Comparison of ENCODE assay signal across 12 cellular contexts in the genomic region with DNA sequence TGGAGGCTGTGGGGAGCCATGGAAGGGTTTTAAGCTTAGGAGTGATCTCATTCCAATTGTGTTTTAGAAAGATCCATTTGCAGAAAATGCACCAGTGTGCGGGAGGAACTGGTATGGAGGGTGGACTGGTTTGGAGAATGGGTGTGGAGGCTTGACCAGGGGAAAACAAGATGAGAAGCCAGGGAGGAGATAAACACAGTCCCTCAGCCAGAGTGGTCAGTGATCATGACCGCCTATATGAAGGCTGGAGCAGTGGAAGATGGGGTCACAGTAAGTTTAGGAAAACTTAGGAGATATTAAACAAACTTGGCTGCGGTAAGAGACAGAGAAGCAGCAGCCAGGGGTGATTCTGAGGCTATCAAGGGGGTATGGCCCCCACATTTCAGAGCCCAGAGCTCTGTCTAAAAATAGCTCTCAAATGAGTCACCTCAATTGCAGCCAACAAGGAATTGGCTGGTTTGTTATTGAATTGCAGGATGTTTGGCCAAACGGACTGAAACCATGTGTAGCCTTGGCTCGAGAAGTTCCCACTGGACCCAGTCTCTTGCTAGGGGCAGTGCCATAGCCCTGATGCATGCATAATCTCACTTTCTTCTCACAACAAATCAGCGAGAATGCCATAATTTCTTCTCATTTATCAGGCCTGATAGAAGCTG.
DNase-seq lines count a peak whose midpoint lies in the region; ATAC-seq and TF ChIP-seq lines count a peak whose summit lies in the region.
"Had no signal": no experiment of that assay in that cellular context is flagged by ENCODE, and none has a peak within 500 bp of the region (broad histone marks: within the 10 kb centered on the region; RNA-seq: fewer than 3 reads in every experiment).

No MANE protein-coding gene starts in this region.

- H3K4me1 Mint-ChIP-seq in MCF 10A (ENCODE audit: insufficient read depth, unreplicated experiment) (no peaks in the 10 kb centered on the region), endodermal cell (peaks cover 27% of the 10 kb centered on the region)
- peaks cover 5% of the 10 kb centered on the region for H3K4me1 Mint-ChIP-seq in stimulated activated effector memory CD8-positive, alpha-beta T cell treated with anti-CD3 and anti-CD28 coated beads, Interleukin-12 subunit alpha, Interleukin-12 subunit beta, amount 100 ng/mL, for 72 hours

- H4K20me1 ChIP-seq in mammary epithelial cell (ENCODE audit: insufficient read depth, low read length), result no peaks in the 10 kb centered on the region

- ATAC-seq in HG03175 (IDR thresholded peaks at IDR 0.05; ENCODE audit: unreplicated experiment) (no peak), HG02973 (IDR thresholded peaks at IDR 0.05; ENCODE audit: unreplicated experiment) (no peak)
- no peak for ATAC-seq in stimulated activated effector memory CD8-positive, alpha-beta T cell treated with anti-CD3 and anti-CD28 coated beads, Interleukin-12 subunit alpha, Interleukin-12 subunit beta, amount 100 ng/mL, for 72 hours

- no peak overlapping the region for H3K4me2 ChIP-seq in mammary epithelial cell (ENCODE audit: insufficient read depth, low read depth, low read length)

- no peak overlapping the region for H2AFZ ChIP-seq in mammary epithelial cell (ENCODE audit: low read depth, low read length)

- no peaks in the 10 kb centered on the region for H3K9me3 ChIP-seq in mammary epithelial cell (replicated peaks; ENCODE audit: insufficient read depth, low read length)
- H3K9me3 ChIP-seq in endodermal cell (ENCODE audit: control insufficient read depth, low read length), result no peaks in the 10 kb centered on the region

- TF ChIP-seq CTCF in MCF 10A (IDR thresholded peaks at IDR 0.05; ENCODE audit: unreplicated experiment), result no peak
- no peak for TF ChIP-seq CTCF in mammary epithelial cell (conservative IDR thresholded peaks at IDR 0.05 in 1 of 2, IDR thresholded peaks at IDR 0.05 in 1 of 2; ENCODE audit: extremely low read depth in 1 of 2, insufficient read depth in 1 of 2, low read depth in 1 of 2, low read length in 2 of 2)
- TF ChIP-seq CTCF in endodermal cell (conservative IDR thresholded peaks at IDR 0.05), result no peak

- H3K36me3 ChIP-seq in mammary epithelial cell (ENCODE audit: insufficient read depth, low read length) (no peaks in the 10 kb centered on the region), endodermal cell (ENCODE audit: control insufficient read depth, insufficient read depth, low read length) (no peaks in the 10 kb centered on the region)

- no TSS peak for BruUV-seq in MCF 10A (replicated peaks; lab: Mats Ljungman, UMichigan)
- BruUV-seq in mammary epithelial cell (replicated peaks; lab: Mats Ljungman, UMichigan), result no TSS peak

- no peaks in the 10 kb centered on the region for H3K36me3 Mint-ChIP-seq in MCF 10A (ENCODE audit: insufficient read depth, unreplicated experiment)
- no peaks in the 10 kb centered on the region for H3K36me3 Mint-ChIP-seq in endodermal cell (ENCODE audit: low read depth)
- no peaks in the 10 kb centered on the region for H3K36me3 Mint-ChIP-seq in stimulated activated effector memory CD8-positive, alpha-beta T cell treated with anti-CD3 and anti-CD28 coated beads, Interleukin-12 subunit alpha, Interleukin-12 subunit beta, amount 100 ng/mL, for 72 hours

- H3K27ac Mint-ChIP-seq in MCF 10A (ENCODE audit: low read depth, unreplicated experiment) (no peak overlapping the region), endodermal cell (peak overlapping the region; percentile 17)
- no peak overlapping the region for H3K27ac Mint-ChIP-seq in stimulated activated effector memory CD8-positive, alpha-beta T cell treated with anti-CD3 and anti-CD28 coated beads, Interleukin-12 subunit alpha, Interleukin-12 subunit beta, amount 100 ng/mL, for 72 hours

- 6% methylated on average over 6 of the region's 6 CpGs for WGBS in mammary epithelial cell (ENCODE audit: low coverage, missing lambda C conversion rate)
- 92 to 93% methylated on average over 6 of the region's 6 CpGs for WGBS in endodermal cell (ENCODE audit: insufficient coverage in 1 of 2, insufficient read length in 1 of 2), 2 experiments

- DNase-seq in MCF 10A (ENCODE audit: unreplicated experiment) (peak; percentile 24), mammary epithelial cell (no peak), endodermal cell (no peak), midbrain (lab: John Stamatoyannopoulos, UW) (peak; percentile 48), ureter (ENCODE audit: low spot score) (peak; percentile 57)
- DNase-seq in stimulated activated effector memory CD8-positive, alpha-beta T cell treated with anti-CD3 and anti-CD28 coated beads, Interleukin-12 subunit alpha, Interleukin-12 subunit beta, amount 100 ng/mL, for 72 hours (ENCODE audit: low spot score in 2 of 2), result no peak
- DNase-seq: activated naive CD4-positive, alpha-beta T cell; stimulated activated CD4-positive, alpha-beta T cell treated with anti-CD3 and anti-CD28 coated beads, Interleukin-4, amount 100 ng/mL, for 24 hours; trophoblast cell had no signal

- H3K4me3 ChIP-seq in mammary epithelial cell (replicated peaks in 1 of 3; ENCODE audit: insufficient read depth in 1 of 3, low read depth in 2 of 3, low read length in 3 of 3) (no peak overlapping the region), endodermal cell (ENCODE audit: low read length) (no peak overlapping the region)

- H3K27ac ChIP-seq in mammary epithelial cell (ENCODE audit: insufficient read depth, low read depth, low read length) (no peak overlapping the region), endodermal cell (ENCODE audit: low read depth, low read length) (no peak overlapping the region)
- H3K27ac ChIP-seq: 22Rv1 had no signal

- no peaks in the 10 kb centered on the region for H3K79me2 ChIP-seq in mammary epithelial cell (ENCODE audit: insufficient read depth, low read length)

- intact Hi-C loops in MCF 10A (cut with micrococcal nuclease) (no loop called here), mammary epithelial cell (cut with micrococcal nuclease) (no loop called here)

- in situ Hi-C loops in mammary epithelial cell (cut with MboI; ENCODE audit: low sequenced_read_pairs in 2 of 2), result no loop called here

- H3K9ac ChIP-seq in mammary epithelial cell (ENCODE audit: insufficient read depth, low read length), result no peak overlapping the region
- H3K9ac ChIP-seq in endodermal cell (ENCODE audit: extremely low read depth, low read length, poor library complexity, severe bottlenecking), result no peak overlapping the region

- no peaks in the 10 kb centered on the region for H3K27me3 Mint-ChIP-seq in MCF 10A (ENCODE audit: insufficient read depth, unreplicated experiment)
- H3K27me3 Mint-ChIP-seq in endodermal cell (ENCODE audit: insufficient read depth), result no peaks in the 10 kb centered on the region

- H3K27me3 ChIP-seq in mammary epithelial cell (ENCODE audit: insufficient read depth, low read length), result no peaks in the 10 kb centered on the region
- H3K27me3 ChIP-seq in endodermal cell (ENCODE audit: control insufficient read depth, insufficient read depth, low read length, poor library complexity, severe bottlenecking), result no peaks in the 10 kb centered on the region

- CTCF ChIA-PET in MCF 10A (lab: Yijun Ruan, JAX) (interaction anchor here (0.8 to 1.6 kb wide), 2 partner anchors 31 to 70 kb away, joined by 3 read pairs; no protein-coding TSS in a partner anchor), mammary epithelial cell (lab: Charles Lee; ENCODE audit: low non-redundant PET) (no interaction called here)

- H3K4me1 ChIP-seq in mammary epithelial cell (ENCODE audit: insufficient read depth, low read length) (no peaks in the 10 kb centered on the region), endodermal cell (ENCODE audit: control insufficient read depth, insufficient read depth, low read length) (peaks cover 6% of the 10 kb centered on the region)

- POLR2A ChIA-PET in MCF 10A (lab: Yijun Ruan, JAX), result no interaction called here

- dilution Hi-C loops in mammary epithelial cell (cut with HindIII; ENCODE audit: low sequenced_read_pairs), result no loop called here

- H3K9me3 Mint-ChIP-seq in MCF 10A (ENCODE audit: unreplicated experiment) (no peaks in the 10 kb centered on the region), endodermal cell (no peaks in the 10 kb centered on the region)
- H3K9me3 Mint-ChIP-seq in stimulated activated effector memory CD8-positive, alpha-beta T cell treated with anti-CD3 and anti-CD28 coated beads, Interleukin-12 subunit alpha, Interleukin-12 subunit beta, amount 100 ng/mL, for 72 hours, result no peaks in the 10 kb centered on the region

- H3K4me3 Mint-ChIP-seq in MCF 10A (ENCODE audit: unreplicated experiment), result no peak overlapping the region
- H3K4me3 Mint-ChIP-seq in endodermal cell, result no peak overlapping the region
- H3K4me3 Mint-ChIP-seq in stimulated activated effector memory CD8-positive, alpha-beta T cell treated with anti-CD3 and anti-CD28 coated beads, Interleukin-12 subunit alpha, Interleukin-12 subunit beta, amount 100 ng/mL, for 72 hours, result no peak overlapping the region

Comparison
In these comparisons a context has a peak if more than half of its experiments do, and no peak if none do; other contexts are left out.
1. DNase-seq: peak in MCF 10A (single experiment), midbrain (single experiment) and ureter (single experiment); none in mammary epithelial cell (single experiment), endodermal cell (single experiment) and stimulated activated effector memory CD8-positive, alpha-beta T cell treated with anti-CD3 and anti-CD28 coated beads, Interleukin-12 subunit alpha, Interleukin-12 subunit beta, amount 100 ng/mL, for 72 hours (0 of 2).